In genomic region chr16:80347900-80348299, GRCh38 we compare ENCODE assay signal across 16 cellular contexts.
A peak's percentile ranks its signal among the peaks of the same experiment; 100 is the strongest.
DNase-seq lines count a peak whose midpoint lies in the region; ATAC-seq and TF ChIP-seq lines count a peak whose summit lies in the region.
"Had no signal": no experiment of that assay in that cellular context is flagged by ENCODE, and none has a peak within 500 bp of the region (broad histone marks: within the 10 kb centered on the region; RNA-seq: fewer than 3 reads in every experiment).

No MANE protein-coding gene starts in this region.

- no peak for ATAC-seq in HG03571 (IDR thresholded peaks at IDR 0.05; ENCODE audit: unreplicated experiment)

- H3K36me3 ChIP-seq in mammary epithelial cell (ENCODE audit: insufficient read depth, low read length) (no peaks in the 10 kb centered on the region), A673 (ENCODE audit: insufficient read depth, low read length, poor library complexity, severe bottlenecking) (no peaks in the 10 kb centered on the region)
- H3K36me3 ChIP-seq: suprapubic skin had no signal

- no peak overlapping the region for H3K27ac Mint-ChIP-seq in MCF 10A (ENCODE audit: low read depth, unreplicated experiment)
- H3K27ac Mint-ChIP-seq: activated naive CD4-positive, alpha-beta T cell treated with anti-CD3 and anti-CD28 coated beads for 36 hours had no signal

- DNase-seq in MCF 10A (ENCODE audit: unreplicated experiment) (peak; percentile 39), mammary epithelial cell (no peak), glomerular visceral epithelial cell (ENCODE audit: extremely low spot score) (peak; percentile 4), nucleus accumbens (lab: John Stamatoyannopoulos, UW) (peak in 39 of 56 donors; percentile 2 to 74 (median 27)), COR-L47 (lab: John Stamatoyannopoulos, UW) (no peak), A673 (ENCODE audit: low spot score) (no peak)
- no peak for DNase-seq in stimulated activated CD4-positive, alpha-beta T cell treated with anti-CD3 and anti-CD28 coated beads, Interleukin-12 subunit alpha, Interleukin-12 subunit beta, amount 100 ng/mL, for 4 hours
- DNase-seq: ACHN; activated naive CD4-positive, alpha-beta T cell treated with anti-CD3 and anti-CD28 coated beads for 36 hours; islet precursor cell; naive B cell; NCI-H1694; NCI-H82; SHP77 treated with DMSO at 0.1 percent for 48 hours had no signal

- H3K4me1 Mint-ChIP-seq in MCF 10A (ENCODE audit: insufficient read depth, unreplicated experiment): peaks cover 10% of the 10 kb centered on the region
- H3K4me1 Mint-ChIP-seq: naive B cell had no signal

- 59% methylated on average over 3 of the region's 3 CpGs for WGBS in mammary epithelial cell (ENCODE audit: low coverage, missing lambda C conversion rate)

- peaks cover 2% of the 10 kb centered on the region for H3K9me3 ChIP-seq in mammary epithelial cell (replicated peaks; ENCODE audit: insufficient read depth, low read length)
- H3K9me3 ChIP-seq in A673 (ENCODE audit: low read depth, low read length, poor library complexity, severe bottlenecking): no peaks in the 10 kb centered on the region
- H3K9me3 ChIP-seq: suprapubic skin had no signal

- H3K9me3 Mint-ChIP-seq in MCF 10A (ENCODE audit: unreplicated experiment): no peaks in the 10 kb centered on the region
- H3K9me3 Mint-ChIP-seq: activated naive CD4-positive, alpha-beta T cell treated with anti-CD3 and anti-CD28 coated beads for 36 hours had no signal

- H3K4me3 ChIP-seq in mammary epithelial cell (replicated peaks in 1 of 3; ENCODE audit: insufficient read depth in 1 of 3, low read depth in 2 of 3, low read length in 3 of 3) (no peak overlapping the region), A673 (ENCODE audit: low read depth, low read length, poor library complexity, severe bottlenecking) (no peak overlapping the region)
- H3K4me3 ChIP-seq: suprapubic skin had no signal

- no peak overlapping the region for H2AFZ ChIP-seq in mammary epithelial cell (ENCODE audit: low read depth, low read length)

- no peak overlapping the region for H3K9ac ChIP-seq in mammary epithelial cell (ENCODE audit: insufficient read depth, low read length)

- H3K4me2 ChIP-seq in mammary epithelial cell (ENCODE audit: insufficient read depth, low read depth, low read length): no peak overlapping the region

- H3K27ac ChIP-seq in mammary epithelial cell (ENCODE audit: insufficient read depth, low read depth, low read length) (no peak overlapping the region), A673 (ENCODE audit: low read depth, low read length, poor library complexity, severe bottlenecking) (no peak overlapping the region)
- H3K27ac ChIP-seq: suprapubic skin had no signal

- dilution Hi-C loops in mammary epithelial cell (cut with HindIII; ENCODE audit: low sequenced_read_pairs): no loop called here

- no peaks in the 10 kb centered on the region for H3K79me2 ChIP-seq in mammary epithelial cell (ENCODE audit: insufficient read depth, low read length)

- H3K36me3 Mint-ChIP-seq in MCF 10A (ENCODE audit: insufficient read depth, unreplicated experiment): no peaks in the 10 kb centered on the region
- H3K36me3 Mint-ChIP-seq: naive B cell had no signal

- no peaks in the 10 kb centered on the region for H3K27me3 Mint-ChIP-seq in MCF 10A (ENCODE audit: insufficient read depth, unreplicated experiment)

- in situ Hi-C loops in mammary epithelial cell (cut with MboI; ENCODE audit: low sequenced_read_pairs in 2 of 2): no loop called here

- TF ChIP-seq CTCF in MCF 10A (IDR thresholded peaks at IDR 0.05; ENCODE audit: unreplicated experiment): no peak
- TF ChIP-seq CTCF in mammary epithelial cell (conservative IDR thresholded peaks at IDR 0.05 in 1 of 2, IDR thresholded peaks at IDR 0.05 in 1 of 2; ENCODE audit: extremely low read depth in 1 of 2, insufficient read depth in 1 of 2, low read depth in 1 of 2, low read length in 2 of 2): no peak
- TF ChIP-seq CTCF in A673 (conservative IDR thresholded peaks at IDR 0.05; ENCODE audit: low read depth, low read length): no peak

- intact Hi-C loops in MCF 10A (cut with micrococcal nuclease): no loop called here
- intact Hi-C loops in mammary epithelial cell (cut with micrococcal nuclease): no loop called here
- intact Hi-C loops in A673 (cut with micrococcal nuclease; ENCODE audit: unreplicated experiment): no loop called here

- no peaks in the 10 kb centered on the region for H4K20me1 ChIP-seq in mammary epithelial cell (ENCODE audit: insufficient read depth, low read length)

- H3K4me3 Mint-ChIP-seq in MCF 10A (ENCODE audit: unreplicated experiment): no peak overlapping the region
- H3K4me3 Mint-ChIP-seq: activated naive CD4-positive, alpha-beta T cell treated with anti-CD3 and anti-CD28 coated beads for 36 hours; naive B cell had no signal

- POLR2A ChIA-PET in MCF 10A (lab: Yijun Ruan, JAX) (no interaction called here), A673 (lab: Charles Lee; ENCODE audit: low non-redundant PET) (no interaction called here)

- CTCF ChIA-PET in MCF 10A (lab: Yijun Ruan, JAX) (no interaction called here), mammary epithelial cell (lab: Charles Lee; ENCODE audit: low non-redundant PET) (no interaction called here), A673 (lab: Charles Lee) (no interaction called here)

- H3K4me1 ChIP-seq in mammary epithelial cell (ENCODE audit: insufficient read depth, low read length) (no peaks in the 10 kb centered on the region), A673 (ENCODE audit: insufficient read depth, low read length, poor library complexity, severe bottlenecking) (no peaks in the 10 kb centered on the region)

- H3K27me3 ChIP-seq in mammary epithelial cell (ENCODE audit: insufficient read depth, low read length) (no peaks in the 10 kb centered on the region), A673 (replicated peaks; ENCODE audit: insufficient read depth, low read depth, low read length, poor library complexity) (no peaks in the 10 kb centered on the region)
- H3K27me3 ChIP-seq: suprapubic skin had no signal

- BruUV-seq in MCF 10A (replicated peaks; lab: Mats Ljungman, UMichigan) (no TSS peak), mammary epithelial cell (replicated peaks; lab: Mats Ljungman, UMichigan) (no TSS peak), A673 (replicated peaks; lab: Mats Ljungman, UMichigan) (no TSS peak)

Comparison
In these comparisons a context has a peak if more than half of its experiments do, and no peak if none do; other contexts are left out.
1. DNase-seq: peak in MCF 10A (single experiment), glomerular visceral epithelial cell (single experiment) and nucleus accumbens (39 of 56); none in mammary epithelial cell (single experiment), COR-L47 (single experiment), A673 (single experiment) and stimulated activated CD4-positive, alpha-beta T cell treated with anti-CD3 and anti-CD28 coated beads, Interleukin-12 subunit alpha, Interleukin-12 subunit beta, amount 100 ng/mL, for 4 hours (single experiment).